ENCODE assay signal across 8 cellular contexts in the genomic region with DNA sequence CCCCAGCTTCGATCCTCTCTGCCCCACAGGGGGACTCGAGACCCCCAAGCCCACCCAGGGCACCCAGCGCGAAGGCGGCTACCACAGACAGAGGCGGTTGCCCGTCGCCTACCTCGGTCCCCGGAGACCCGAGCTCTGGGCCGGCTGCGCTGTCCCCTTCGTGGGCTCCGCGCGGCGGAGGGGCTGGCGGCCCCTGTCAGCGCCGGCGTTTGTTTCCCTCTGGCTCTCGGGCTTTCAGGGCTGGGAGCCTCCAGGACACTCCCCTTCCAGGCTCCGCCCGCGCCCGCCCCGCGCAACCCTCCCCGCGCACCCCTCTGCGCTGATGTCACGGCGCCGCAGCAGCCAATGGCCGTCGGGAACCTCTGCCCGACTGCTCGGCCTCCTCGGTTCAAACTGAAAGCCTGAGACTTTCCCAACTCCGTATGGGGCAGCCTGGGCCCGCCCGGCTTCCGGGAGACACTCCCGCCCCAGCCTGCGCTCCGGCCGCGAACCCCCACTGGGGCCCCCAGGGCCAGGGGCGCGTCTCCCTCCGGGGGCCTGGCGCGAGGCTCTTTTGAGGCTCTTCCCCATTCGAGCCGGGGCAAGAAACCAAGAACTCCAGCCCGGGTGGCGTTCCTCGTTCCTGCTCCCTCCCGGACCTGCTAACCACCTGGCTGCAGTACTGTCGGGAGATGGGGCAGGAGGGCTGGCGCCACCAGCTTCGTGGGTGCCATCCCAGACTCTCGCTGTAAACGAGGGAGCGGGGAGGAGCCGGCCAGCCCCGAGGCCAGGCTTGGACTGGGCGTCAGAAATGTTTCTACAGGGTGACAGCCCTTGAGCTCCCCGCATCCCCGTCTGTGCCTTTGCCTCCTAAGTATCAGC. TPM values are rescaled to one million over a fixed set of nuclear protein-coding genes. Genes with fewer than 3 reads are reported as not detected.
DNase-seq lines count a peak whose midpoint lies in the region; ATAC-seq and TF ChIP-seq lines count a peak whose summit lies in the region.

Gene CDC42EP4, minus strand, starts transcription at position 221 of the 861 bp plus-strand sequence. CDS start 25,501 bp downstream, outside the sequence.

- H3K9ac ChIP-seq in HUES6 (ENCODE audit: low read length) (peak within 1 kb of the TSS; percentile 73), muscle layer of colon (ENCODE audit: low read length) (peak within 1 kb of the TSS; percentile 98)

- peaks cover 45% of the 10 kb centered on the region for H3K79me2 ChIP-seq in PC-9 (ENCODE audit: low read depth)

- no peaks in the 10 kb centered on the region for H3K9me2 ChIP-seq in PC-9 (ENCODE audit: insufficient read depth)

- WGBS in esophagus muscularis mucosa, result 0% methylated on average over 5 of the region's 71 CpGs

- H3K27ac ChIP-seq in HUES6 (ENCODE audit: low read depth, low read length), result peak within 1 kb of the TSS; percentile 55; the same call in 1 of the 2 replicates
- peak within 1 kb of the TSS; percentile 84 for H3K27ac ChIP-seq in PC-9
- peak within 1 kb of the TSS; percentile 93 to 100 (median 99) for H3K27ac ChIP-seq in esophagus muscularis mucosa (replicated peaks in 1 of 4)
- H3K27ac ChIP-seq in muscle layer of colon (ENCODE audit: low read depth, low read length), result peak within 1 kb of the TSS; percentile 100

- H3K27me3 ChIP-seq in HUES6 (ENCODE audit: control insufficient read depth, insufficient read depth, low read length) (no peaks in the 10 kb centered on the region; the same call in none of the 2 replicates), PC-9 (ENCODE audit: insufficient read depth, low read depth) (no peaks in the 10 kb centered on the region), esophagus muscularis mucosa (peaks cover 0 to 9% (median 0%) of the 10 kb centered on the region in 4 donors), muscle layer of colon (ENCODE audit: control insufficient read depth in 1 of 2, insufficient read depth in 2 of 2, low read length in 2 of 2) (no peaks in the 10 kb centered on the region)

- H3K9me3 ChIP-seq in HUES6 (ENCODE audit: control insufficient read depth, insufficient read depth, low read depth, low read length), result no peaks in the 10 kb centered on the region
- no peaks in the 10 kb centered on the region for H3K9me3 ChIP-seq in PC-9 (ENCODE audit: insufficient read depth, low read depth)
- H3K9me3 ChIP-seq in esophagus muscularis mucosa, result no peaks in the 10 kb centered on the region
- no peaks in the 10 kb centered on the region for H3K9me3 ChIP-seq in muscle layer of colon (ENCODE audit: low read length)

- no peaks in the 10 kb centered on the region for H3K36me3 ChIP-seq in HUES6 (ENCODE audit: control insufficient read depth, insufficient read depth, low read length)
- no peaks in the 10 kb centered on the region for H3K36me3 ChIP-seq in PC-9 (ENCODE audit: low read depth)
- peaks cover 0 to under 1% (median 0%) of the 10 kb centered on the region in 4 donors for H3K36me3 ChIP-seq in esophagus muscularis mucosa
- peaks cover 1% of the 10 kb centered on the region for H3K36me3 ChIP-seq in muscle layer of colon (ENCODE audit: insufficient read depth, low read length)

- peak within 1 kb of the TSS; percentile 92 for H2AFZ ChIP-seq in PC-9

- peak; percentile 96 for DNase-seq in DMS 273 (lab: John Stamatoyannopoulos, UW; ENCODE audit: unreplicated experiment)
- DNase-seq in PC-9, result peak; percentile 85 to 97
- peak; percentile 76 for DNase-seq in activated T-helper 1 cell treated with Interleukin-2 at 50 U/mL for 16 hours (ENCODE audit: low read depth)
- DNase-seq in esophagus muscularis mucosa (ENCODE audit: extremely low spot score), result peak; percentile 98
- DNase-seq in stimulated activated CD8-positive, alpha-beta memory T cell treated with anti-CD3 and anti-CD28 coated beads, Interleukin-7, amount 100 ng/mL, for 1 hour (ENCODE audit: low read depth in 2 of 2), result peak; percentile 66 to 68

- ATAC-seq in GM21447 (IDR thresholded peaks at IDR 0.05; ENCODE audit: unreplicated experiment), result peak; percentile 81

- TF ChIP-seq EP300 in esophagus muscularis mucosa (IDR thresholded peaks at IDR 0.05), result no peak

- H3K4me3 ChIP-seq in HUES6 (ENCODE audit: low read depth, low read length) (peak within 1 kb of the TSS; percentile 97), PC-9 (peak within 1 kb of the TSS; percentile 93), esophagus muscularis mucosa (peak within 1 kb of the TSS; percentile 78 to 100 (median 95)), muscle layer of colon (ENCODE audit: low read depth in 1 of 2, low read length in 2 of 2) (peak within 1 kb of the TSS; percentile 81 to 100)

- no peaks in the 10 kb centered on the region for H4K20me1 ChIP-seq in PC-9 (ENCODE audit: insufficient read depth)

- TSS peak; percentile 69 for BruUV-seq in PC-9 (replicated peaks; lab: Mats Ljungman, UMichigan)

- H3K4me1 ChIP-seq in HUES6 (ENCODE audit: control insufficient read depth, insufficient read depth, low read length) (peaks cover 38% of the 10 kb centered on the region), PC-9 (replicated peaks; ENCODE audit: insufficient read depth) (peaks cover 33% of the 10 kb centered on the region), esophagus muscularis mucosa (peaks cover 37 to 44% (median 42%) of the 10 kb centered on the region in 4 donors), muscle layer of colon (ENCODE audit: insufficient read depth, low read length) (peaks cover 36% of the 10 kb centered on the region)

- intact Hi-C loops in PC-9 (cut with micrococcal nuclease; ENCODE audit: unreplicated experiment) (loop anchor here (1.0 to 5.0 kb wide), 3 partner anchors 44 to 585 kb away; no protein-coding TSS in a partner anchor), esophagus muscularis mucosa (cut with DNase I) (loop anchor here (5.0 kb wide), 1 partner anchor 55 kb away; no protein-coding TSS in a partner anchor)

- POLR2A ChIA-PET in PC-9 (lab: Charles Lee; ENCODE audit: unreplicated experiment), result no interaction called here

- H3F3A ChIP-seq in PC-9 (ENCODE audit: insufficient read depth, low read depth), result peaks cover 34% of the 10 kb centered on the region

- peak within 1 kb of the TSS; percentile 90 for H3K4me2 ChIP-seq in PC-9

- TF ChIP-seq POLR2A in esophagus muscularis mucosa (IDR thresholded peaks at IDR 0.05; ENCODE audit: low read depth), result peak; percentile 95

- CTCF ChIA-PET in PC-9 (lab: Charles Lee), result interaction anchor here (1.2 kb wide), 1 partner anchor 58 kb away, joined by 3 read pairs; no protein-coding TSS in a partner anchor

- TF ChIP-seq CTCF in PC-9 (conservative IDR thresholded peaks at IDR 0.05) (no peak), esophagus muscularis mucosa (IDR thresholded peaks at IDR 0.05) (peak in 1 of 3 experiments; percentile 9)

RNA-seq across cellular contexts. Expression of gene CDC42EP4, which starts in this region (rescaled TPM):
- total RNA-seq in PC-9 (2021), result 48.4 and 52.0 TPM in 2 replicates
- total RNA-seq in esophagus muscularis mucosa, result 100 to 1,000 TPM in 2 of 4 donors, 10 to 100 TPM in 2; 48.6 to 129 (median 104) TPM

Comparison
In these comparisons a context has a peak if more than half of its experiments do, and no peak if none do; other contexts are left out.
1. Peak in every context shown above with its lines: DNase-seq, ATAC-seq, H3K4me3 ChIP-seq and H3K27ac ChIP-seq.